In genomic region chr10:63267414-63268138, GRCh38 we compare ENCODE assay signal across 7 cellular contexts.
A peak's percentile ranks its signal among the peaks of the same experiment; 100 is the strongest.
DNase-seq lines count a peak whose midpoint lies in the region; ATAC-seq and TF ChIP-seq lines count a peak whose summit lies in the region.

No MANE protein-coding gene starts in this region.

- peaks cover 21 to 33% (median 33%) of the 10 kb centered on the region in 3 donors for H3K4me1 Mint-ChIP-seq in T-cell

- ATAC-seq in T-cell (replicated peaks in 1 of 4) (no peak), aorta (ENCODE audit: low FRiP score) (peak; percentile 76)

- H3K9me3 ChIP-seq in mucosa of rectum (ENCODE audit: control insufficient read depth in 2 of 2, low read length in 2 of 2): no peaks in the 10 kb centered on the region
- H3K9me3 ChIP-seq in aorta (ENCODE audit: control insufficient read depth, low read length): no peaks in the 10 kb centered on the region

- TF ChIP-seq CTCF in HL-60 (IDR thresholded peaks at IDR 0.05; ENCODE audit: insufficient read depth, low read length) (no peak), epithelial cell of esophagus (IDR thresholded peaks at IDR 0.05; ENCODE audit: insufficient read depth, low read depth, low read length, missing control alignments) (no peak)

- H3K27ac ChIP-seq in HL-60 (replicated peaks): peak overlapping the region; percentile 86
- H3K27ac ChIP-seq in mucosa of rectum (ENCODE audit: low read depth in 2 of 2, low read length in 2 of 2): peak overlapping the region; percentile 93 to 99
- H3K27ac ChIP-seq in aorta (ENCODE audit: low read depth in 1 of 2, low read length in 2 of 2): peak overlapping the region in 1 of 2 donors; percentile 71

- DNase-seq in ELF-1 (ENCODE audit: low read depth, low spot score) (peak; percentile 63), HL-60 (ENCODE audit: low read depth in 1 of 2, low spot score in 1 of 2) (peak; percentile 30 to 34), T-cell (no peak), epithelial cell of esophagus (ENCODE audit: low read depth) (peak; percentile 83), aorta (no peak)
- DNase-seq in activated CD4-positive, CD25-positive, alpha-beta regulatory T cell (lab: John Stamatoyannopoulos, UW): no peak

- intact Hi-C loops in aorta (cut with DNase I): loop anchor here (2.0 to 10.0 kb wide), 4 partner anchors 53 to 361 kb away; partner anchors contain the start of gene JMJD1C (in 2 of the 2)

- H3K4me1 ChIP-seq in mucosa of rectum (ENCODE audit: control insufficient read depth in 2 of 2, insufficient read depth in 2 of 2, low read length in 2 of 2) (peaks cover 2 to 3% of the 10 kb centered on the region in 2 donors), aorta (ENCODE audit: control insufficient read depth in 1 of 2, insufficient read depth in 2 of 2, low read length in 2 of 2) (peaks cover 0 to 2% of the 10 kb centered on the region in 2 donors)

- WGBS in aorta, 2 donors: 0% methylated on average over 6 of the region's 6 CpGs

- no peaks in the 10 kb centered on the region for H3K9me3 Mint-ChIP-seq in T-cell

- H3K36me3 ChIP-seq in mucosa of rectum (ENCODE audit: control insufficient read depth in 2 of 2, insufficient read depth in 2 of 2, low read length in 2 of 2) (no peaks in the 10 kb centered on the region), aorta (ENCODE audit: control insufficient read depth in 1 of 2, insufficient read depth in 2 of 2, low read length in 1 of 2) (no peaks in the 10 kb centered on the region)

- peak overlapping the region; percentile 56 for H3K4me3 ChIP-seq in HL-60 (replicated peaks; ENCODE audit: insufficient read depth, low read length)
- H3K4me3 ChIP-seq in epithelial cell of esophagus (ENCODE audit: low read length): peak overlapping the region; percentile 71
- peak overlapping the region; percentile 84 to 98 for H3K4me3 ChIP-seq in mucosa of rectum (ENCODE audit: low read length in 2 of 2)
- peak overlapping the region; percentile 61 to 84 for H3K4me3 ChIP-seq in aorta (ENCODE audit: low read length in 2 of 2)

- peak overlapping the region; percentile 96 to 98 (median 96) for H3K4me3 Mint-ChIP-seq in T-cell

- CTCF ChIA-PET in T-cell (lab: Charles Lee): interaction anchor here (0.6 to 2.8 kb wide), 11 partner anchors 10 to 453 kb away, joined by 3 to 22 read pairs (median 4); no protein-coding TSS in a partner anchor

- H3K27ac Mint-ChIP-seq in T-cell: peak overlapping the region; percentile 99 to 100

- H3K27me3 ChIP-seq in HL-60 (ENCODE audit: insufficient read depth, poor library complexity, severe bottlenecking) (no peaks in the 10 kb centered on the region), mucosa of rectum (ENCODE audit: control insufficient read depth in 2 of 2, insufficient read depth in 2 of 2, low read length in 2 of 2) (no peaks in the 10 kb centered on the region), aorta (ENCODE audit: control insufficient read depth in 1 of 2, insufficient read depth in 2 of 2, low read length in 1 of 2) (no peaks in the 10 kb centered on the region)

- peak overlapping the region; percentile 74 to 94 for H3K9ac ChIP-seq in mucosa of rectum (ENCODE audit: low read depth in 1 of 2, low read length in 2 of 2)

- no peaks in the 10 kb centered on the region for H3K27me3 Mint-ChIP-seq in T-cell

- H3K36me3 Mint-ChIP-seq in T-cell: peaks cover 6% of the 10 kb centered on the region

- POLR2A ChIA-PET in T-cell (lab: Charles Lee): interaction anchor here (0.6 to 6.5 kb wide), 26 partner anchors 10 to 1217 kb away, joined by 3 to 107 read pairs (median 4); no protein-coding TSS in a partner anchor

Comparison
In these comparisons a context has a peak if more than half of its experiments do, and no peak if none do; other contexts are left out.
1. DNase-seq: peak in ELF-1 (single experiment), HL-60 (2 of 2) and epithelial cell of esophagus (single experiment); none in T-cell (0 of 34), aorta (0 of 2) and activated CD4-positive, CD25-positive, alpha-beta regulatory T cell (0 of 4).
2. Peak in every context shown above with its lines, with median percentiles within 50 percentile points of each other: H3K4me3 ChIP-seq.